ENCODE assay signal across 18 cellular contexts in the genomic region with DNA sequence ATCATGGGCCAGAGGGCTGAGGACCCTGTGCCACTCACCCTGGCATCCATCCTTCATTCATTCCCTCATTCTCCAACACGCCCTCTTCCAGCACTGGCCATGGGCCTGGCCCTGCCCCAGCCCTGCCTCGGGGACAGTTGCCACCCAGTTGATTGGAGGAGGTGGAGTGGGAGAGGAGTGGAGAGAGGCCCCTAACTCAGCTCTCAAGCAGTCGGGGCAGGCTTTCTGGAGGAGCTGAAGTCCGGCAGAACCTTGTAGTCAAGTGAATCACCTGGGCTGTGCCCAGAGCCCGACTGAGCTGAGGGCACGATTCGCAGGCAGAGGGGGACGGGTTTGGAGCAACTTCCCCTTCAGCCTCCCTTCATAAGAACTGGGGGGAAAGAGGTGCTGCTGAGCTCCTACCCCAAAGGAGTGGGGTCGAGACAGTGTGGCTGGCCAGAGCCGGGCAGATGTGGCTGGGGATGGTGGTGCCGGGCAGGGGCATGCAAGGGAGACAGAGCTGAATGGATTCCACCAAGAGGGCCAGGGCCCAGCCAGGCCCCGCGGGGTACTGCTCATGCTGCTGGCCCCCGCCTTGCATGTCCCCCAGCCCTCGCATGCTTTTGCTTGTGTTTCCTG. TPM values are rescaled to one million over a fixed set of nuclear protein-coding genes. Genes with fewer than 3 reads are reported as not detected.
DNase-seq lines count a peak whose midpoint lies in the region; ATAC-seq, FAIRE-seq and TF ChIP-seq lines count a peak whose summit lies in the region.
"Had no signal": no experiment of that assay in that cellular context is flagged by ENCODE, and none has a peak within 500 bp of the region (broad histone marks: within the 10 kb centered on the region; RNA-seq: fewer than 3 reads in every experiment).

No MANE protein-coding gene starts in this region.

- intact Hi-C loops in sciatic nerve (cut with DNase I): no loop called here

- no peak for TF ChIP-seq POLR2A in A549 (IDR thresholded peaks at IDR 0.05; ENCODE audit: low read length)

- H3K27me3 ChIP-seq in NT2/D1 (ENCODE audit: insufficient read depth, insufficient read length): no peaks in the 10 kb centered on the region
- no peaks in the 10 kb centered on the region for H3K27me3 ChIP-seq in right atrium auricular region

- no peaks in the 10 kb centered on the region for H3K4me1 ChIP-seq in A549
- no peaks in the 10 kb centered on the region for H3K4me1 ChIP-seq in NT2/D1 (ENCODE audit: insufficient read depth, insufficient read length)
- no peaks in the 10 kb centered on the region for H3K4me1 ChIP-seq in right atrium auricular region

- CTCF ChIA-PET in A549 (lab: Yijun Ruan, JAX): interaction anchor here (0.6 to 1.7 kb wide), 7 partner anchors 14 to 168 kb away, joined by 3 to 6 read pairs (median 4); no protein-coding TSS in a partner anchor

- DNase-seq in A549 (ENCODE audit: low read depth in 1 of 2, low spot score in 1 of 2): no peak
- no peak for DNase-seq in NT2/D1 (ENCODE audit: low read depth, low spot score)
- DNase-seq in right atrium auricular region (ENCODE audit: low spot score): no peak
- no peak for DNase-seq in sciatic nerve (ENCODE audit: low spot score)
- no peak for DNase-seq in NCI-H146 (lab: John Stamatoyannopoulos, UW)
- no peak for DNase-seq in NCI-H1417 (lab: John Stamatoyannopoulos, UW)
- no peak for DNase-seq in middle frontal gyrus (ENCODE audit: extremely low spot score, low spot score)
- DNase-seq: CD4-positive, CD25-positive, alpha-beta regulatory T cell; EL; Karpas-422; MM.1S; NCI-H1105; NCI-H187 treated with DMSO at 0.1 percent for 48 hours; NCI-H345; NCI-H526 treated with DMSO at 0.1 percent for 48 hours; OCI-M1; RPMI8226 had no signal

- H3K36me3 ChIP-seq in NT2/D1 (ENCODE audit: insufficient read depth, insufficient read length, low read length) (peaks cover 8% of the 10 kb centered on the region), right atrium auricular region (no peaks in the 10 kb centered on the region)

- ATAC-seq in A549: peak; percentile 55 to 57; a peak in 5 of 6 replicates
- ATAC-seq in sciatic nerve: peak; percentile 23
- no peak for ATAC-seq in GM21528 (IDR thresholded peaks at IDR 0.05; ENCODE audit: low FRiP score, unreplicated experiment)

- FAIRE-seq in A549 (lab: Jason Lieb, UNC): no peak

- TF ChIP-seq CTCF in A549 (IDR thresholded peaks at IDR 0.05): no peak
- no peak for TF ChIP-seq CTCF in right atrium auricular region (IDR thresholded peaks at IDR 0.05)

- H3K4me3 ChIP-seq in A549 (no peak overlapping the region), NT2/D1 (ENCODE audit: insufficient read length, low read depth) (no peak overlapping the region), right atrium auricular region (no peak overlapping the region)

- no peak for TF ChIP-seq RAD21 in A549 (conservative IDR thresholded peaks at IDR 0.05 in 1 of 2, IDR thresholded peaks at IDR 0.05 in 1 of 2)

- H3K27ac ChIP-seq in A549 (peak overlapping the region in 1 of 2 experiments; percentile 27; a peak in 1 of 6 replicates), right atrium auricular region (peak overlapping the region; percentile 46 to 48)

- 93% methylated on average over 15 of the region's 15 CpGs for WGBS in A549 (ENCODE audit: missing lambda C conversion rate)

- H3K9me3 ChIP-seq in A549 (no peaks in the 10 kb centered on the region), NT2/D1 (ENCODE audit: insufficient read depth, low read length) (no peaks in the 10 kb centered on the region), right atrium auricular region (no peaks in the 10 kb centered on the region)

- POLR2A ChIA-PET in A549 (lab: Yijun Ruan, JAX): interaction anchor here (0.8 kb wide), 1 partner anchor 73 kb away, joined by 3 read pairs; a partner anchor contains a TSS

- H3K4me2 ChIP-seq in A549: no peak overlapping the region

- TF ChIP-seq EP300 in A549 (IDR thresholded peaks at IDR 0.05): no peak

- H3K9ac ChIP-seq in NT2/D1 (ENCODE audit: insufficient read length, low read depth): peak overlapping the region; percentile 32

TF ChIP-seq in A549, 52 proteins besides CTCF, POLR2A, EP300 and RAD21:
- TF ChIP-seq ZFP36 (IDR thresholded peaks at IDR 0.05; ENCODE audit: borderline replicate concordance, partially characterized antibody) (no peak), RCOR1 (IDR thresholded peaks at IDR 0.05; ENCODE audit: low read depth, low read length) (no peak), HDAC2 (IDR thresholded peaks at IDR 0.05) (no peak), KDM1A (IDR thresholded peaks at IDR 0.05; ENCODE audit: low read depth) (no peak), ZSCAN20 (CRISPR knock-in tag; IDR thresholded peaks at IDR 0.05) (no peak), CBX2 (IDR thresholded peaks at IDR 0.05; ENCODE audit: borderline replicate concordance, low read depth) (no peak), BHLHE40 (IDR thresholded peaks at IDR 0.05; ENCODE audit: low read depth, low read length) (no peak)
- TF ChIP-seq, protein P1, sequence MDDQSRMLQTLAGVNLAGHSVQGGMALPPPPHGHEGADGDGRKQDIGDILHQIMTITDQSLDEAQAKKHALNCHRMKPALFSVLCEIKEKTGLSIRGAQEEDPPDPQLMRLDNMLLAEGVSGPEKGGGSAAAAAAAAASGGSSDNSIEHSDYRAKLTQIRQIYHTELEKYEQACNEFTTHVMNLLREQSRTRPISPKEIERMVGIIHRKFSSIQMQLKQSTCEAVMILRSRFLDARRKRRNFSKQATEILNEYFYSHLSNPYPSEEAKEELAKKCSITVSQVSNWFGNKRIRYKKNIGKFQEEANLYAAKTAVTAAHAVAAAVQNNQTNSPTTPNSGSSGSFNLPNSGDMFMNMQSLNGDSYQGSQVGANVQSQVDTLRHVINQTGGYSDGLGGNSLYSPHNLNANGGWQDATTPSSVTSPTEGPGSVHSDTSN (IDR thresholded peaks at IDR 0.05): no peak
- TF ChIP-seq, protein P2, sequence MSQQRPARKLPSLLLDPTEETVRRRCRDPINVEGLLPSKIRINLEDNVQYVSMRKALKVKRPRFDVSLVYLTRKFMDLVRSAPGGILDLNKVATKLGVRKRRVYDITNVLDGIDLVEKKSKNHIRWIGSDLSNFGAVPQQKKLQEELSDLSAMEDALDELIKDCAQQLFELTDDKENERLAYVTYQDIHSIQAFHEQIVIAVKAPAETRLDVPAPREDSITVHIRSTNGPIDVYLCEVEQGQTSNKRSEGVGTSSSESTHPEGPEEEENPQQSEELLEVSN (IDR thresholded peaks at IDR 0.05; ENCODE audit: borderline replicate concordance, low read depth): no peak

RNA-seq across cellular contexts. Expression of a gene that starts 29.7 kb away (rescaled TPM):
- polyA plus RNA-seq in A549 (2011; rRNA removed): 60.2 and 70.7 TPM in 2 replicates
- 65.9 and 77.9 TPM in 2 replicates for polyA plus RNA-seq in A549 (2012; cell fraction: cytosol; rRNA removed)
- 394 and 431 TPM in 2 replicates for polyA plus RNA-seq in A549 (2012; cell fraction: nucleus; rRNA removed)
- polyA plus RNA-seq in A549 (2017; fragmentation: RNase III; extraction: RNeasy Plus Mini Kit Qiagen cat#74134 plus additional on column Dnase treatment): 99.8 to 139 TPM (median 136 TPM) in 3 replicates
- 198 and 226 TPM in 2 replicates for polyA minus RNA-seq in A549 (2011; rRNA and poly(A)+ RNA removed)
- total RNA-seq in right atrium auricular region: 1 to 10 TPM; 2.5 to 3.9 TPM
- 52.7 TPM for total RNA-seq in sciatic nerve
- polyA plus RNA-seq: CD4-positive, CD25-positive, alpha-beta regulatory T cell had no signal

RNA-seq across cellular contexts. Expression of a gene that starts 41.5 kb away (rescaled TPM):
- polyA plus RNA-seq in A549 (2011; rRNA removed) (39.2 and 50.3 TPM in 2 replicates), A549 (2017; fragmentation: RNase III; extraction: RNeasy Plus Mini Kit Qiagen cat#74134 plus additional on column Dnase treatment) (83.0 to 93.6 TPM (median 92.5 TPM) in 3 replicates)
- polyA plus RNA-seq in A549 (2012; cell fraction: cytosol; rRNA removed): 40.3 and 49.3 TPM in 2 replicates
- polyA plus RNA-seq in A549 (2012; cell fraction: nucleus; rRNA removed): 87.4 and 112 TPM in 2 replicates
- polyA minus RNA-seq in A549 (2011; rRNA and poly(A)+ RNA removed): 47.2 and 76.6 TPM in 2 replicates
- total RNA-seq in right atrium auricular region (10 to 100 TPM; 41.6 to 45.9 TPM), sciatic nerve (140 TPM)

RNA-seq across cellular contexts. Expression of a gene that starts 42.9 kb away (rescaled TPM):
- polyA plus RNA-seq in A549 (2011; rRNA removed) (55.3 and 61.9 TPM in 2 replicates), A549 (2017; fragmentation: RNase III; extraction: RNeasy Plus Mini Kit Qiagen cat#74134 plus additional on column Dnase treatment) (53.9 to 63.2 TPM (median 60.1 TPM) in 3 replicates)
- polyA plus RNA-seq in A549 (2012; cell fraction: cytosol; rRNA removed): 34.1 and 39.2 TPM in 2 replicates
- polyA plus RNA-seq in A549 (2012; cell fraction: nucleus; rRNA removed): 46.7 and 55.5 TPM in 2 replicates
- 41.6 and 46.1 TPM in 2 replicates for polyA minus RNA-seq in A549 (2011; rRNA and poly(A)+ RNA removed)
- total RNA-seq in right atrium auricular region (10 to 100 TPM; 83.3 to 91.6 TPM), sciatic nerve (119 TPM)

RNA-seq across cellular contexts. Expression of a gene that starts 43.2 kb away (rescaled TPM):
- polyA plus RNA-seq in A549 (2011; rRNA removed) (66.8 and 67.6 TPM in 2 replicates), A549 (2017; fragmentation: RNase III; extraction: RNeasy Plus Mini Kit Qiagen cat#74134 plus additional on column Dnase treatment) (45.3 to 49.3 TPM (median 45.6 TPM) in 3 replicates)
- polyA plus RNA-seq in A549 (2012; cell fraction: cytosol; rRNA removed): 73.1 and 83.9 TPM in 2 replicates
- 31.2 and 35.8 TPM in 2 replicates for polyA plus RNA-seq in A549 (2012; cell fraction: nucleus; rRNA removed)
- polyA minus RNA-seq in A549 (2011; rRNA and poly(A)+ RNA removed): 20.0 and 30.6 TPM in 2 replicates
- total RNA-seq in right atrium auricular region (10 to 100 TPM; 21.5 to 23.0 TPM), sciatic nerve (19.6 TPM)

Comparison
In these comparisons a context has a peak if more than half of its experiments do, and no peak if none do; other contexts are left out.
1. RNA of a gene that starts 29.7 kb away (total RNA-seq): 52.7 TPM in sciatic nerve (single experiment); 2.5 to 3.9 TPM in right atrium auricular region; every median in the first group is over 10 times any median in the second.